1 cellular context compared by ENCODE assay signal in the genomic region with DNA sequence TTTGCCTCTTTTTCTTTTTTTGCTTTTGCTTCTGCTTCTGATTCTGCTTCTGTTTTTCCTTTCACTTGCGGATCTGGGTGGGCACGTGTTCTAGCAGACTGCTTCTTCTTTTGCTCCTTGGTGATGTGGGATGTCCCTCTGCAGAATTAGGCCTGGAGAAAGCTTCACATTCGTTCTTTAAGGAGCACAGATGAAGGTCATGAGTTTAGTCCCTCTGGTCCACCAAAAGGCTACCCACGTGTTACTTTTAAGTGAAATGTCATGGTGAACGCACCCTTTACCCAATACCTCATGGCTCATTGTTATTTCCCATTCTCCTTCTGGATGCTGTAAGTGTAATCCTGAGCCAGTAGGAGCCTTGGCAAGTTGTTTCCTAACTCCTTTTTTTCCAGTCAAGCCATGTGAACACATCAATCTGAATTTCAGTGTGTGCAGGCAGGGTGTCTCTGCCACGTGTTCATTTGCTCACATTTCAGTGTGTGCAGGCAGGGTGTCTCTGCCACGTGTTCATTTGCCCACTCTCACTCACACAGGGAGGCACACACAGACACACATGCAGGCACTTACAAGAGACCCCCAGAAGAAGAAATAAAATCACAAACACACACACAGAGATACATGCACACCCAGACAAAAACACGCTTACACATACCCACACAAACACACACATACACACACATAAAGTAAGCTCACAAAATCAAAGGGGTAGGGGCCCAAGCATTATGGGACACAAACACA.
TF ChIP-seq lines count a peak whose summit lies in the region.

No MANE protein-coding gene starts in this region.

TF ChIP-seq in IMR-90, 13 proteins besides CTCF, POLR2A, EP300 and RAD21 (continued from another document):
- TF ChIP-seq, protein P1, sequence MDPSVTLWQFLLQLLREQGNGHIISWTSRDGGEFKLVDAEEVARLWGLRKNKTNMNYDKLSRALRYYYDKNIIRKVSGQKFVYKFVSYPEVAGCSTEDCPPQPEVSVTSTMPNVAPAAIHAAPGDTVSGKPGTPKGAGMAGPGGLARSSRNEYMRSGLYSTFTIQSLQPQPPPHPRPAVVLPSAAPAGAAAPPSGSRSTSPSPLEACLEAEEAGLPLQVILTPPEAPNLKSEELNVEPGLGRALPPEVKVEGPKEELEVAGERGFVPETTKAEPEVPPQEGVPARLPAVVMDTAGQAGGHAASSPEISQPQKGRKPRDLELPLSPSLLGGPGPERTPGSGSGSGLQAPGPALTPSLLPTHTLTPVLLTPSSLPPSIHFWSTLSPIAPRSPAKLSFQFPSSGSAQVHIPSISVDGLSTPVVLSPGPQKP (IDR thresholded peaks at IDR 0.05; ENCODE audit: borderline replicate concordance, low read depth, low read length): no peak
- TF ChIP-seq RFX5 (IDR thresholded peaks at IDR 0.05; ENCODE audit: low read depth, low read length) (no peak), MAZ (IDR thresholded peaks at IDR 0.05; ENCODE audit: borderline replicate concordance, low read depth, low read length) (no peak)
TF ChIP-seq in IMR-90: peak in this region for 0.
